In the genomic region with DNA sequence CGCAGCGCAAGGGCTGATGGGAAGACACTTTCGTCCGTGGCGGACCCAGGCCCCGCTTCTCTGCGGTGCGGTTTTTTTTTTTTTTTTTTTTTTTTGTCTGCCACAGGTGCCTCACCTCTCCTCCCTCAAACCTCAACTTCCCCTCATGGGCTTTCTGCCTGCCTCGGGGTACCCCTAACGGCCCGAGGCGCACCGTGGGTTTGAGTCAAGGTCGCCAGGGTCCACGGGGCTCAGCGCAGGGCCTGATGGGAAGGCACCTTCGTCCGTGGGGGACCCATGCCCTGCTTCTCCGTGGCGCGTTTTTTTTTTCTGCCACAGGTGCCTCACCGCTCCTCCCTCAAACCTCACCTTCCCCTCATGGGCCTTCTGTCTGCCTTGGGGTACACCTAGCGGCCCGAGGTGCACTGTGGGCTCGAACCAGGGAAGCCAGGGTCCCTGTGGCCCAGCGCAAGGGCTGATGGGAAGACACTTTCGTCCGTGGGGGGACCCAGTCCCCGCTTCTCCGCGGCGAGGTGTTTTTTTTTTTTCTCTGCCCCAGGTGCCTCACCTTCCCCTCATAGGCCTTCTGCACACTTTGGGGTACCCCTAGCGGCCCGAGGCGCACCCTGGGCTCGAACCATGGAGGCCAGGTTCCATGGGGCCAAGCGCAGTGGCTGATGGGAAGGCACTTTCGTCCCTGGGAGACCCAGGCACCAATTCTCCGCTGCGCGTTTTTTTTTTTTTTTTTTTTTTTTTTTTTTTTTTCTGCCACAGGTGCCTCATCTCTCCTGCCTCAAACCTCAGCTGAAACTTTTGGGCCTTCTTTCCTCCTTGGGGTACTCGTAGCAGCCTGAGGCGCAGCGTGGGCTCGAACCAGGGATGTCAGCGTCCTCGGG, we compare ENCODE assay signal across 7 cellular contexts.
DNase-seq lines count a peak whose midpoint lies in the region; ATAC-seq and TF ChIP-seq lines count a peak whose summit lies in the region.
"Not testable (repeated sequence)": the region's sequence is repeated elsewhere in the genome, so short reads cannot be mapped to it uniquely, and the experiment has no call there.

No MANE protein-coding gene starts in this region.

- TF ChIP-seq CTCF in OCI-LY1 (IDR thresholded peaks at IDR 0.05; ENCODE audit: low read length); esophagus muscularis mucosa (IDR thresholded peaks at IDR 0.05): not testable (repeated sequence)

- H3K27me3 ChIP-seq in OCI-LY1 (ENCODE audit: insufficient read depth, low read length); esophagus muscularis mucosa: not testable (repeated sequence)

- CTCF ChIA-PET in activated CD4-positive, alpha-beta memory T cell treated with anti-CD3 and anti-CD28 coated beads for 36 hours (lab: Charles Lee) = not testable (repeated sequence)

- H3K36me3 ChIP-seq in OCI-LY1 (ENCODE audit: insufficient read depth, low read length); esophagus muscularis mucosa: not testable (repeated sequence)

- not testable (repeated sequence) for TF ChIP-seq EP300 in esophagus muscularis mucosa (IDR thresholded peaks at IDR 0.05)

- H3K36me3 Mint-ChIP-seq in activated CD4-positive, alpha-beta memory T cell treated with anti-CD3 and anti-CD28 coated beads for 36 hours; activated naive CD8-positive, alpha-beta T cell treated with anti-CD3 and anti-CD28 coated beads for 36 hours; memory B cell: not testable (repeated sequence)

- ATAC-seq in memory B cell (ENCODE audit: low read depth) = peak; percentile 39

- H2AFZ ChIP-seq in OCI-LY1 (ENCODE audit: low read length) = not testable (repeated sequence)

- H4K20me1 ChIP-seq in OCI-LY1 (ENCODE audit: insufficient read depth, low read length) = not testable (repeated sequence)

- peak overlapping the region; percentile 20; the same call in 1 of the 2 replicates for H3K4me3 ChIP-seq in GM08714 (ENCODE audit: low read length)
- H3K4me3 ChIP-seq in OCI-LY1 (ENCODE audit: low read depth, low read length, poor library complexity, severe bottlenecking) = peak overlapping the region; percentile 48
- H3K4me3 ChIP-seq in esophagus muscularis mucosa = peak overlapping the region; percentile 9 to 37 (median 28)

- not testable (repeated sequence) for H3K27me3 Mint-ChIP-seq in activated CD4-positive, alpha-beta memory T cell treated with anti-CD3 and anti-CD28 coated beads for 36 hours; activated naive CD8-positive, alpha-beta T cell treated with anti-CD3 and anti-CD28 coated beads for 36 hours; memory B cell

- 34% methylated on average over 20 of the region's 47 CpGs for WGBS in esophagus muscularis mucosa

- H3K27ac ChIP-seq in OCI-LY1 (ENCODE audit: low read depth, low read length, poor library complexity, severe bottlenecking) = peak overlapping the region; percentile 87
- not testable (repeated sequence) for H3K27ac ChIP-seq in esophagus muscularis mucosa (replicated peaks in 1 of 4)

- TF ChIP-seq POLR2A in esophagus muscularis mucosa (IDR thresholded peaks at IDR 0.05; ENCODE audit: low read depth) = not testable (repeated sequence)

- peak; percentile 19 for DNase-seq in activated CD4-positive, alpha-beta memory T cell treated with anti-CD3 and anti-CD28 coated beads for 36 hours
- not testable (repeated sequence) for DNase-seq in activated naive CD8-positive, alpha-beta T cell treated with anti-CD3 and anti-CD28 coated beads for 36 hours; esophagus muscularis mucosa (ENCODE audit: extremely low spot score)
- peak in 1 of 2 donors; percentile 28 for DNase-seq in memory B cell (ENCODE audit: low spot score in 2 of 2)
- DNase-seq in stimulated activated CD4-positive, alpha-beta T cell treated with anti-CD3 and anti-CD28 coated beads, Interleukin-12 subunit alpha, Interleukin-12 subunit beta, amount 100 ng/mL, for 4 hours = peak; percentile 17

- H3K9me2 ChIP-seq in OCI-LY1 (ENCODE audit: low read depth, low read length) = not testable (repeated sequence)

- peak overlapping the region; percentile 83 for H3K27ac Mint-ChIP-seq in activated CD4-positive, alpha-beta memory T cell treated with anti-CD3 and anti-CD28 coated beads for 36 hours
- H3K27ac Mint-ChIP-seq in activated naive CD8-positive, alpha-beta T cell treated with anti-CD3 and anti-CD28 coated beads for 36 hours = peak overlapping the region; percentile 56
- H3K27ac Mint-ChIP-seq in memory B cell = peak overlapping the region; percentile 76

- peak overlapping the region; percentile 52; the same call in 1 of the 2 replicates for H3K4me2 ChIP-seq in OCI-LY1 (ENCODE audit: low read length)

- not testable (repeated sequence) for H3K79me2 ChIP-seq in OCI-LY1 (ENCODE audit: insufficient read depth, low read length)

- not testable (repeated sequence) for H3K9me3 ChIP-seq in OCI-LY1 (ENCODE audit: low read length); esophagus muscularis mucosa

- intact Hi-C loops in activated CD4-positive, alpha-beta memory T cell treated with anti-CD3 and anti-CD28 coated beads for 36 hours (cut with micrococcal nuclease); esophagus muscularis mucosa (cut with DNase I): not testable (repeated sequence)

- POLR2A ChIA-PET in activated CD4-positive, alpha-beta memory T cell treated with anti-CD3 and anti-CD28 coated beads for 36 hours (lab: Charles Lee) = not testable (repeated sequence)

- H3K4me1 ChIP-seq in OCI-LY1 (ENCODE audit: insufficient read depth, low read length, severe bottlenecking) (peaks cover 18% of the 10 kb centered on the region), esophagus muscularis mucosa (peaks cover 0 to 17% (median 13%) of the 10 kb centered on the region in 4 donors)

- H3K4me1 Mint-ChIP-seq in activated CD4-positive, alpha-beta memory T cell treated with anti-CD3 and anti-CD28 coated beads for 36 hours (ENCODE audit: low read depth); activated naive CD8-positive, alpha-beta T cell treated with anti-CD3 and anti-CD28 coated beads for 36 hours; memory B cell: not testable (repeated sequence)

- H3K4me3 Mint-ChIP-seq in activated CD4-positive, alpha-beta memory T cell treated with anti-CD3 and anti-CD28 coated beads for 36 hours = peak overlapping the region; percentile 69
- peak overlapping the region; percentile 62 for H3K4me3 Mint-ChIP-seq in activated naive CD8-positive, alpha-beta T cell treated with anti-CD3 and anti-CD28 coated beads for 36 hours
- peak overlapping the region; percentile 65 for H3K4me3 Mint-ChIP-seq in memory B cell

- H3K9ac ChIP-seq in OCI-LY1 (ENCODE audit: low read length) = peak overlapping the region; percentile 41; the same call in 1 of the 2 replicates

- not testable (repeated sequence) for H3F3A ChIP-seq in OCI-LY1 (ENCODE audit: insufficient read depth, low read length)

- not testable (repeated sequence) for H3K9me3 Mint-ChIP-seq in activated CD4-positive, alpha-beta memory T cell treated with anti-CD3 and anti-CD28 coated beads for 36 hours; activated naive CD8-positive, alpha-beta T cell treated with anti-CD3 and anti-CD28 coated beads for 36 hours; memory B cell
